ENCODE assay signal across 6 cellular contexts in the genomic region with DNA sequence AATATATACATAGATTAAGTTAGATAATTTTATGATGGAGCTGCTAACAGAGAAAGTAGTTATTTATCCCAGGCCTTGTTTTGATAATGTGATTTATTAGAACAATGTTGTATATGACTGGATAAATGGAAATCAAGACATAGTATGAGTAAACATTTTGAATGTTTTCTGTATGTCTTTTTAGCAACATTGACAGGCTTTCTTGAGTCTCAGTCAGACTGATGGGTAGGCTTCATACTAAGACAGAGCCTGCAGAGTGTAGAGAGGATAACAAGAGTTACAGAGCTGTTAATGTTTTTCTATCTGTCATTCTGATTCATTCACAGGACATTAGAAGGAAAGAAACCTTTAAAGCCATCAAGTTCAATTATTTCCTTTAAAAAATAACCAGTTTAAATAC.
"Had no signal": no experiment of that assay in that cellular context is flagged by ENCODE, and none has a peak within 500 bp of the region (broad histone marks: within the 10 kb centered on the region; RNA-seq: fewer than 3 reads in every experiment).

No MANE protein-coding gene starts in this region.

- DNase-seq: IMR-90, KBM-7, KG1 had no signal

- H3K9ac ChIP-seq: KMS-11 had no signal

- H3K4me3 ChIP-seq: K562 had no signal

- H3K4me2 ChIP-seq: KMS-11 had no signal

- H3K27ac ChIP-seq: HL-60, KMS-11 had no signal
